ENCODE assay signal across 1 cellular context in the genomic region with DNA sequence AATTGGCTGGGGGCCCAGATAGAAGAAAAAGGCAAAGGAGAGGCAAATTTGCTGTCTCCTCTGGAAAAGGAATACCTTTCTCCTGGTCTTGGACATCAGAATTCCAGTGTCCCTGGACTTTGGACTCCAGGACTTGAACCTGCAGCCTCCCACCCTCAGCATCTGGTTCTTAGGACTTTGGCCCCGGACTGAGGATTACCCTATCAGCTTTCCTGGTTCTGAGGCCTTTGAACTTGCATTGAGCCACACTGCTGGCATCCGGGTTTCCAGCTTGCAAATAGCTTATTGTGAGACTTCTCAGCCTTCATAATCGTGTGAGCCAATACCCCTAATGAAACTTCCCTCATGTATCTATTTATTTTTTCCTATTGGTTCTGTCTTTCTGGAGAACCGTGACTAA.
TF ChIP-seq lines count a peak whose summit lies in the region.

No MANE protein-coding gene starts in this region.

TF ChIP-seq in HepG2, 621 proteins besides CTCF, POLR2A, EP300 and RAD21 (continued from another document):
- no peak for TF ChIP-seq SMYD3 (CRISPR knock-in tag; IDR thresholded peaks at IDR 0.05)
- no peak for TF ChIP-seq ZNF549 (CRISPR knock-in tag; IDR thresholded peaks at IDR 0.05)
- TF ChIP-seq EHMT2 (IDR thresholded peaks at IDR 0.05; ENCODE audit: borderline replicate concordance, low read depth, low read length) = no peak
- no peak for TF ChIP-seq XBP1 (CRISPR knock-in tag; IDR thresholded peaks at IDR 0.05)
- no peak for TF ChIP-seq ZNF501 (CRISPR knock-in tag; IDR thresholded peaks at IDR 0.05)
- no peak for TF ChIP-seq ZNF737 (CRISPR knock-in tag; IDR thresholded peaks at IDR 0.05; ENCODE audit: borderline replicate concordance)
- TF ChIP-seq, protein P1, sequence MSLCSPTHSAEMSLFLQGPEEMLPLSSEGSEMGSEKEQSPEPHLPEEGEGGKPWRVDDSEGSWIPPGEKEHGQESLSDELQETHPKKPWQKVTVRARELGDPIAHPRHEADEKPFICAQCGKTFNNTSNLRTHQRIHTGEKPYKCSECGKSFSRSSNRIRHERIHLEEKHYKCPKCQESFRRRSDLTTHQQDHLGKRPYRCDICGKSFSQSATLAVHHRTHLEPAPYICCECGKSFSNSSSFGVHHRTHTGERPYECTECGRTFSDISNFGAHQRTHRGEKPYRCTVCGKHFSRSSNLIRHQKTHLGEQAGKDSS (CRISPR knock-in tag; IDR thresholded peaks at IDR 0.05; ENCODE audit: borderline replicate concordance, low read depth) = no peak
- TF ChIP-seq HNF4A (CRISPR knock-in tag; IDR thresholded peaks at IDR 0.05) = peak; percentile 72
- TF ChIP-seq, protein P2, sequence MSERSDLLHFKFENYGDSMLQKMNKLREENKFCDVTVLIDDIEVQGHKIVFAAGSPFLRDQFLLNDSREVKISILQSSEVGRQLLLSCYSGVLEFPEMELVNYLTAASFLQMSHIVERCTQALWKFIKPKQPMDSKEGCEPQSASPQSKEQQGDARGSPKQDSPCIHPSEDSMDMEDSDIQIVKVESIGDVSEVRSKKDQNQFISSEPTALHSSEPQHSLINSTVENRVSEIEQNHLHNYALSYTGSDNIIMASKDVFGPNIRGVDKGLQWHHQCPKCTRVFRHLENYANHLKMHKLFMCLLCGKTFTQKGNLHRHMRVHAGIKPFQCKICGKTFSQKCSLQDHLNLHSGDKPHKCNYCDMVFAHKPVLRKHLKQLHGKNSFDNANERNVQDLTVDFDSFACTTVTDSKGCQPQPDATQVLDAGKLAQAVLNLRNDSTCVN (CRISPR knock-in tag; IDR thresholded peaks at IDR 0.05; ENCODE audit: borderline replicate concordance) = no peak
- no peak for TF ChIP-seq ZNF160 (CRISPR knock-in tag; IDR thresholded peaks at IDR 0.05)
- no peak for TF ChIP-seq ZNF552 (CRISPR knock-in tag; IDR thresholded peaks at IDR 0.05; ENCODE audit: borderline replicate concordance)
- TF ChIP-seq ZNF180 (CRISPR knock-in tag; IDR thresholded peaks at IDR 0.05; ENCODE audit: borderline replicate concordance, low read depth) = no peak
- no peak for TF ChIP-seq SCMH1 (CRISPR knock-in tag; IDR thresholded peaks at IDR 0.05; ENCODE audit: borderline replicate concordance)
